ENCODE assay signal across 23 cellular contexts in genomic region chr3:78818161-78818985, GRCh38.
A peak's percentile ranks its signal among the peaks of the same experiment; 100 is the strongest.
DNase-seq lines count a peak whose midpoint lies in the region; ATAC-seq, FAIRE-seq and TF ChIP-seq lines count a peak whose summit lies in the region.
"Had no signal": no experiment of that assay in that cellular context is flagged by ENCODE, and none has a peak within 500 bp of the region (broad histone marks: within the 10 kb centered on the region; RNA-seq: fewer than 3 reads in every experiment).

No MANE protein-coding gene starts in this region.

- no peaks in the 10 kb centered on the region for H3K9me3 ChIP-seq in MG63
- no peaks in the 10 kb centered on the region for H3K9me3 ChIP-seq in suprapubic skin

- WGBS in suprapubic skin = 95% methylated on average over 13 of the region's 19 CpGs

- FAIRE-seq in A204.1 (lab: Jason Lieb, UNC) (peak; percentile 97), bronchial epithelial cell (lab: Jason Lieb, UNC) (peak; percentile 73)
- FAIRE-seq: GM12892, GM18507 had no signal

- H3K27ac ChIP-seq in suprapubic skin = no peak overlapping the region
- H3K27ac ChIP-seq: C4-2B, HL-60 had no signal

- no peak for TF ChIP-seq POLR2A in suprapubic skin (IDR thresholded peaks at IDR 0.05)

- H3K4me3 ChIP-seq in MG63 = no peak overlapping the region
- no peak overlapping the region for H3K4me3 ChIP-seq in bronchial epithelial cell (ENCODE audit: low read depth, low read length)
- no peak overlapping the region for H3K4me3 ChIP-seq in suprapubic skin

- no peak for TF ChIP-seq CTCF in bronchial epithelial cell (IDR thresholded peaks at IDR 0.05; ENCODE audit: insufficient read depth, low read length, severe bottlenecking)
- TF ChIP-seq CTCF in suprapubic skin (IDR thresholded peaks at IDR 0.05) = no peak

- H3K36me3 ChIP-seq in MG63 = no peaks in the 10 kb centered on the region
- no peaks in the 10 kb centered on the region for H3K36me3 ChIP-seq in bronchial epithelial cell (ENCODE audit: control insufficient read depth, insufficient read depth, low read length)
- H3K36me3 ChIP-seq in suprapubic skin = no peaks in the 10 kb centered on the region

- DNase-seq in MG63 = peak; percentile 0
- no peak for DNase-seq in bronchial epithelial cell (ENCODE audit: low read depth)
- peak; percentile 52 to 69 for DNase-seq in suprapubic skin (ENCODE audit: low spot score in 2 of 2)
- no peak for DNase-seq in NCI-H524 (lab: John Stamatoyannopoulos, UW)
- no peak for DNase-seq in Ammon's horn (ENCODE audit: low spot score)
- DNase-seq: GDM1, HCEC 1CT, NCI-H1048, NCI-H1436, NCI-H2029, NCI-H2171, NCI-H526 treated with DMSO at 0.1 percent for 48 hours, OCI-M1, SHP77 treated with DMSO at 0.1 percent for 48 hours, SK-N-SH, T-cell had no signal

- no peak for TF ChIP-seq EP300 in suprapubic skin (IDR thresholded peaks at IDR 0.05)

- no peaks in the 10 kb centered on the region for H3K27me3 ChIP-seq in MG63
- no peaks in the 10 kb centered on the region for H3K27me3 ChIP-seq in bronchial epithelial cell (ENCODE audit: control insufficient read depth, insufficient read depth, low read length)
- no peaks in the 10 kb centered on the region for H3K27me3 ChIP-seq in suprapubic skin

- peaks cover 5% of the 10 kb centered on the region for H3K4me1 ChIP-seq in suprapubic skin

- ATAC-seq in GM18861 (IDR thresholded peaks at IDR 0.05; ENCODE audit: unreplicated experiment) (no peak), HG02623 (IDR thresholded peaks at IDR 0.05; ENCODE audit: unreplicated experiment) (no peak)
- ATAC-seq: T-cell had no signal

Comparison
In these comparisons a context has a peak if more than half of its experiments do, and no peak if none do; other contexts are left out.
1. DNase-seq: peak in MG63 (single experiment) and suprapubic skin (2 of 2); none in bronchial epithelial cell (single experiment), NCI-H524 (0 of 2) and Ammon's horn (single experiment).